26 cellular contexts compared by ENCODE assay signal in the genomic region with DNA sequence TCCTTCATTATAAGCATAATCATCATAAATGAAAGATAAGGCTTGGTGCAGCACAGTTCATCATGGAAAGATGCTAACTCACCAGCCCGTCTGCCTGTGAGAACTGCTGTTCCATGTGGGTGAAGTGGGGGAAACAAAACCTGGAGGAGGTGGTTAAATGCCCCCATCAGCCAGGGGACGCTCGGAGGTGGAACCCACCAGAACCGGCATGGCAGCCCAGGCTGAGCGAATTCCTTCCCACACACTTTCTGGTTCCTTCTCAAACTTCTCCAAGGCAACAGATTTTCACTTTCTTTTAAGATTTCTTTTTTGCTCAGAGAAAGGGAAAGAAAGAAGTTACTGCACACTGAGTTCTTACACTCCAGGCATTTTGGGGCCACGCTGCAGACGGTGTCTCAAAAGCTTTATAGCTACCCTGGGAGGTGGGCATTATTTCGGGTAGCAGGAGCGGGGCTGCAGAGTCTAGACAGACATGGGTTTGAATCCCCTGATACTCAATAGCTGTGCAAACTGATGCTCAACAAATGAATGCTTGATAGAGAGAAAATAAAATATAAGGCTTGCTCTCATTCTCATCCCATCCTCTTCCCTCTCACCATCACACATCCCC.
"Had no signal": no experiment of that assay in that cellular context is flagged by ENCODE, and none has a peak within 500 bp of the region (broad histone marks: within the 10 kb centered on the region; RNA-seq: fewer than 3 reads in every experiment).

No MANE protein-coding gene starts in this region.

- H3K27ac ChIP-seq: HL-60, KMS-11, SJSA1, SK-N-MC had no signal

- H3K4me1 Mint-ChIP-seq: IgD-negative memory B cell had no signal

- H3K27me3 ChIP-seq: SJSA1 had no signal

- H3K9me3 ChIP-seq: SJSA1 had no signal

- H3K4me3 Mint-ChIP-seq: IgD-negative memory B cell had no signal

- H3K27me3 Mint-ChIP-seq: IgD-negative memory B cell had no signal

- H3K27ac Mint-ChIP-seq: IgD-negative memory B cell had no signal

- H3K4me3 ChIP-seq: K562, SJSA1, SK-N-MC had no signal

- H3K36me3 ChIP-seq: SJSA1 had no signal

- H3K36me3 Mint-ChIP-seq: IgD-negative memory B cell had no signal

- H3K4me1 ChIP-seq: SJSA1 had no signal

- DNase-seq: Kasumi-1, MM.1S, NCI-H1048, NCI-H1105, NCI-H1417, NCI-H1436 treated with DMSO at 0.1 percent for 48 hours, NCI-H1694 treated with DMSO at 0.1 percent for 48 hours, NCI-H1930, NCI-H2081, NCI-H2107, NCI-H2171, NCI-H226, NCI-H446, NCI-H510A, NCI-H524 treated with DMSO at 0.1 percent for 48 hours, NCI-H69, NCI-H774, Right ventricle myocardium superior, RPMI8226, SIG-M5 had no signal

- ATAC-seq: K562 had no signal

- H3K9ac ChIP-seq: KMS-11 had no signal

- H3K4me2 ChIP-seq: KMS-11 had no signal
